In the genomic region with DNA sequence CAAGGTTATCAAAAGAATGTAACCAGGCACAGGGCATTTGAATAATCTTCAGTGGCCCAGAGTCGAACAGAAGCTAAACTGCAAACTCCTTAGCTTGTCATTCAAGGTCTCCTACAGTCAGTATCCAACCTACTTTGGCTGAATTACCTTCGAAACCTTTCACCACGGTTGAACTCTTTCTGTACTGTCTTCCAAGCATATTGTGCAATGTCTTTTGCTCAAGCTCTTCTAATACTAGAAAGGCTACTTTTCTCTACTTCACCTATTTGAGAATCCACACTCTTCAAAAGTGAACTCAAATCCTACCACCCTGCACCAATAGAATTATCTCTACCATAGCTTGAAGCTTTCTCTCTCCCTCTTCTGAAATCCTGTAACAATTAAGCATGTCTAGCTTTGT, we compare ENCODE assay signal across 16 cellular contexts.
DNase-seq lines count a peak whose midpoint lies in the region; ATAC-seq and TF ChIP-seq lines count a peak whose summit lies in the region.
"Had no signal": no experiment of that assay in that cellular context is flagged by ENCODE, and none has a peak within 500 bp of the region (broad histone marks: within the 10 kb centered on the region; RNA-seq: fewer than 3 reads in every experiment).

No MANE protein-coding gene starts in this region.

- H3K27me3 Mint-ChIP-seq in type B pancreatic cell = no peaks in the 10 kb centered on the region

- no peaks in the 10 kb centered on the region for H3K9me3 Mint-ChIP-seq in type B pancreatic cell

- no peaks in the 10 kb centered on the region for H3K36me3 ChIP-seq in colonic mucosa
- H3K36me3 ChIP-seq in mucosa of rectum (ENCODE audit: control insufficient read depth in 2 of 2, insufficient read depth in 2 of 2, low read length in 2 of 2) = no peaks in the 10 kb centered on the region

- H3K9ac ChIP-seq in colonic mucosa (ENCODE audit: low read depth in 2 of 2, low read length in 2 of 2) (no peak overlapping the region), mucosa of rectum (ENCODE audit: low read depth in 1 of 2, low read length in 2 of 2) (no peak overlapping the region)

- H3K36me3 Mint-ChIP-seq in type B pancreatic cell = peaks cover 4% of the 10 kb centered on the region
- H3K36me3 Mint-ChIP-seq: CD4-positive, alpha-beta memory T cell had no signal

- H3K9me3 ChIP-seq in colonic mucosa (no peaks in the 10 kb centered on the region), mucosa of rectum (ENCODE audit: control insufficient read depth in 2 of 2, low read length in 2 of 2) (no peaks in the 10 kb centered on the region)

- no peaks in the 10 kb centered on the region for H3K4me1 ChIP-seq in colonic mucosa
- peaks cover 0 to 13% of the 10 kb centered on the region in 2 donors for H3K4me1 ChIP-seq in mucosa of rectum (ENCODE audit: control insufficient read depth in 2 of 2, insufficient read depth in 2 of 2, low read length in 2 of 2)

- peak overlapping the region; percentile 47 for H3K4me3 Mint-ChIP-seq in type B pancreatic cell
- H3K4me3 Mint-ChIP-seq: CD4-positive, alpha-beta memory T cell had no signal

- DNase-seq in NCI-H146 (lab: John Stamatoyannopoulos, UW) = peak; percentile 36
- no peak for DNase-seq in NCI-H146 treated with DMSO at 0.1 percent for 48 hours (lab: John Stamatoyannopoulos, UW; ENCODE audit: unreplicated experiment)
- no peak for DNase-seq in colonic mucosa
- no peak for DNase-seq in type B pancreatic cell (ENCODE audit: extremely low spot score, unreplicated experiment)
- DNase-seq in substantia nigra (lab: John Stamatoyannopoulos, UW) = no peak
- DNase-seq in UCSD-AML1 (lab: John Stamatoyannopoulos, UW; ENCODE audit: unreplicated experiment) = no peak
- DNase-seq: CD4-positive, alpha-beta memory T cell; DND-41; HCEC 1CT; KG1; NCI-H1048; NCI-H1436 treated with DMSO at 0.1 percent for 48 hours; NCI-H82 had no signal

- TF ChIP-seq CTCF in colonic mucosa (IDR thresholded peaks at IDR 0.05) = no peak
- no peak for TF ChIP-seq CTCF in type B pancreatic cell (conservative IDR thresholded peaks at IDR 0.05)

- H3K27me3 ChIP-seq in colonic mucosa (no peaks in the 10 kb centered on the region), mucosa of rectum (ENCODE audit: control insufficient read depth in 2 of 2, insufficient read depth in 2 of 2, low read length in 2 of 2) (no peaks in the 10 kb centered on the region)

- H3K4me3 ChIP-seq in colonic mucosa (no peak overlapping the region), mucosa of rectum (ENCODE audit: low read length in 2 of 2) (no peak overlapping the region)
- H3K4me3 ChIP-seq: GM12878 had no signal

- H3K27ac ChIP-seq in colonic mucosa (peak overlapping the region; percentile 68), mucosa of rectum (ENCODE audit: low read depth in 2 of 2, low read length in 2 of 2) (peak overlapping the region; percentile 40 to 82), substantia nigra (ENCODE audit: low read depth, low read length, poor library complexity, severe bottlenecking) (no peak overlapping the region)

- ATAC-seq in HG02840 (IDR thresholded peaks at IDR 0.05; ENCODE audit: low FRiP score, unreplicated experiment) = no peak
- ATAC-seq: GM12878 had no signal

- peak overlapping the region; percentile 64 for H3K27ac Mint-ChIP-seq in type B pancreatic cell
- H3K27ac Mint-ChIP-seq: CD4-positive, alpha-beta memory T cell had no signal

- intact Hi-C loops in colonic mucosa (cut with DNase I) = no loop called here

- peaks cover 11% of the 10 kb centered on the region for H3K4me1 Mint-ChIP-seq in type B pancreatic cell (ENCODE audit: unreplicated experiment)
- H3K4me1 Mint-ChIP-seq: CD4-positive, alpha-beta memory T cell had no signal
